8 cellular contexts compared by ENCODE assay signal in genomic region chr1:26035203-26035958, GRCh38. TPM values are rescaled to one million over a fixed set of nuclear protein-coding genes. Genes with fewer than 3 reads are reported as not detected.
DNase-seq lines count a peak whose midpoint lies in the region; ATAC-seq and TF ChIP-seq lines count a peak whose summit lies in the region.

No MANE protein-coding gene starts in this region.

- ATAC-seq in GM23338 (peak; percentile 90), RWPE2 (ENCODE audit: low read depth) (peak; percentile 84)

- no peaks in the 10 kb centered on the region for H3K36me3 ChIP-seq in GM23338 (ENCODE audit: insufficient read depth)
- no peaks in the 10 kb centered on the region for H3K36me3 ChIP-seq in RWPE2 (ENCODE audit: low read depth)

- H3K4me1 Mint-ChIP-seq in GM23338 (peaks cover 5% of the 10 kb centered on the region; the same call in 2 of the 3 replicates), nephron (no peaks in the 10 kb centered on the region)

- no peaks in the 10 kb centered on the region for H3F3A ChIP-seq in GM23338 (replicated peaks; ENCODE audit: low read depth)

- peaks cover 6% of the 10 kb centered on the region; the same call in 1 of the 2 replicates for H3K4me1 ChIP-seq in GM23338 (ENCODE audit: insufficient read depth)
- peaks cover 6% of the 10 kb centered on the region for H3K4me1 ChIP-seq in RWPE2 (ENCODE audit: insufficient read depth, poor library complexity, severe bottlenecking)

- H3K9me3 ChIP-seq in RWPE2 (ENCODE audit: severe bottlenecking), result no peaks in the 10 kb centered on the region

- H3K79me2 ChIP-seq in GM23338 (replicated peaks; ENCODE audit: insufficient read depth), result no peaks in the 10 kb centered on the region

- peak overlapping the region; percentile 99 for H2AFZ ChIP-seq in GM23338

- H3K27me3 Mint-ChIP-seq in GM23338 (ENCODE audit: insufficient read depth, low read depth, poor library complexity) (peaks cover 34% of the 10 kb centered on the region), nephron (ENCODE audit: low read depth) (peaks cover 39% of the 10 kb centered on the region)

- no peaks in the 10 kb centered on the region for H4K20me1 ChIP-seq in GM23338 (replicated peaks; ENCODE audit: insufficient read depth)

- no peaks in the 10 kb centered on the region for H3K9me2 ChIP-seq in GM23338 (ENCODE audit: insufficient read depth)

- H3K4me3 Mint-ChIP-seq in GM23338 (peak overlapping the region; percentile 84), nephron (peak overlapping the region; percentile 90 to 96 (median 95))

- TF ChIP-seq CTCF in GM23338 (conservative IDR thresholded peaks at IDR 0.05; ENCODE audit: low read depth in 2 of 2) (peak in 1 of 2 experiments; percentile 37; a peak in 2 of 4 replicates), LNCaP clone FGC (IDR thresholded peaks at IDR 0.05; ENCODE audit: control insufficient read depth, extremely low read depth, insufficient read depth) (no peak), RWPE2 (IDR thresholded peaks at IDR 0.05; ENCODE audit: poor library complexity, severe bottlenecking) (no peak), fibroblast of the aortic adventitia (IDR thresholded peaks at IDR 0.05; ENCODE audit: insufficient read depth, low read length) (no peak), nephron (IDR thresholded peaks at IDR 0.05; ENCODE audit: unreplicated experiment in 3 of 3) (no peak)

- H3K27ac ChIP-seq in GM23338 (ENCODE audit: low read depth) (no peak overlapping the region), RWPE2 (ENCODE audit: poor library complexity, severe bottlenecking) (peak overlapping the region; percentile 33)

- H3K27me3 ChIP-seq in GM23338 (ENCODE audit: insufficient read depth) (peaks cover 27% of the 10 kb centered on the region), RWPE2 (ENCODE audit: insufficient read depth, poor library complexity, severe bottlenecking) (no peaks in the 10 kb centered on the region)

- H3K36me3 Mint-ChIP-seq in GM23338 (ENCODE audit: low read depth), result no peaks in the 10 kb centered on the region
- no peaks in the 10 kb centered on the region for H3K36me3 Mint-ChIP-seq in nephron (ENCODE audit: low read depth)

- DNase-seq in DMS79 (lab: John Stamatoyannopoulos, UW) (peak; percentile 86), GM23338 (ENCODE audit: low spot score) (peak; percentile 98), LNCaP clone FGC (ENCODE audit: low read depth) (peak; percentile 37), RWPE2 (ENCODE audit: low spot score) (peak; percentile 95), fibroblast of the aortic adventitia (ENCODE audit: low read depth) (peak; percentile 85)
- DNase-seq in activated effector memory CD4-positive, alpha-beta T cell treated with Interleukin-2 at 50 U/mL for 16 hours, result peak; percentile 85
- DNase-seq in stimulated activated naive CD4-positive, alpha-beta T cell treated with Interleukin-2 at 50 U/mL for 16 hours (lab: John Stamatoyannopoulos, UW), result peak; percentile 92

- H3K4me3 ChIP-seq in GM23338 (peak overlapping the region; percentile 98), LNCaP clone FGC (ENCODE audit: low read depth, low read length) (peak overlapping the region; percentile 63), RWPE2 (ENCODE audit: severe bottlenecking) (peak overlapping the region; percentile 79), fibroblast of the aortic adventitia (ENCODE audit: low read depth, low read length) (peak overlapping the region; percentile 86)

- H3K4me2 ChIP-seq in GM23338, result peak overlapping the region; percentile 100

- H3K27ac Mint-ChIP-seq in GM23338 (no peak overlapping the region), nephron (peak overlapping the region in 1 of 3 experiments; percentile 77)

- no peaks in the 10 kb centered on the region; the same call in 2 of the 3 replicates for H3K9me3 Mint-ChIP-seq in GM23338
- no peaks in the 10 kb centered on the region for H3K9me3 Mint-ChIP-seq in nephron

TF ChIP-seq in GM23338, 12 proteins besides CTCF, POLR2A, EP300 and RAD21 (continues in another document):
- TF ChIP-seq ZNF462 (CRISPR knock-in tag; IDR thresholded peaks at IDR 0.05) (no peak), STAT1 (IDR thresholded peaks at IDR 0.05; ENCODE audit: unreplicated experiment) (no peak), NANOG (IDR thresholded peaks at IDR 0.05; ENCODE audit: borderline replicate concordance) (no peak)

RNA-seq across cellular contexts. Expression of gene SLC30A2, which starts 10.5 kb away (rescaled TPM):
- 0.07 TPM in 1 of 2 replicates, not detected in the other for total RNA-seq in GM23338 (2014; rRNA removed; shearing (Covaris generic))
- polyA plus RNA-seq in GM23338 (2016; fragmentation: Nextera tagmentation; extraction: Ambion mirVana), result not detected in 2 replicates
- not detected in 2 replicates for total RNA-seq in fibroblast of the aortic adventitia (ENCODE audit: low replicate concordance)

RNA-seq across cellular contexts. Expression of gene EXTL1, which starts 13.8 kb away (rescaled TPM):
- 0.35 and 1.2 TPM in 2 replicates for total RNA-seq in GM23338 (2014; rRNA removed; shearing (Covaris generic))
- polyA plus RNA-seq in GM23338 (2016; fragmentation: Nextera tagmentation; extraction: Ambion mirVana), result 0.21 and 0.37 TPM in 2 replicates
- total RNA-seq in fibroblast of the aortic adventitia (ENCODE audit: low replicate concordance), result 0.18 and 0.74 TPM in 2 replicates

RNA-seq across cellular contexts. Expression of gene TRIM63, which starts 32.0 kb away (rescaled TPM):
- 0.17 TPM in 1 of 2 replicates, not detected in the other for total RNA-seq in GM23338 (2014; rRNA removed; shearing (Covaris generic))
- not detected in 2 replicates for polyA plus RNA-seq in GM23338 (2016; fragmentation: Nextera tagmentation; extraction: Ambion mirVana)
- total RNA-seq in fibroblast of the aortic adventitia (ENCODE audit: low replicate concordance), result 0.09 and 1.5 TPM in 2 replicates

RNA-seq across cellular contexts. Expression of gene PAFAH2, which starts 37.5 kb away (rescaled TPM):
- total RNA-seq in GM23338 (2014; rRNA removed; shearing (Covaris generic)), result 7.7 and 10.3 TPM in 2 replicates
- polyA plus RNA-seq in GM23338 (2016; fragmentation: Nextera tagmentation; extraction: Ambion mirVana), result 5.7 TPM in 2 replicates
- total RNA-seq in fibroblast of the aortic adventitia (ENCODE audit: low replicate concordance), result 8.7 and 9.8 TPM in 2 replicates

Comparison
In these comparisons a context has a peak if more than half of its experiments do, and no peak if none do; other contexts are left out.
1. DNase-seq: peak in every context shown above with its lines; median percentile 98 in GM23338; 95 in RWPE2; 92 in stimulated activated naive CD4-positive, alpha-beta T cell treated with Interleukin-2 at 50 U/mL for 16 hours; 86 in DMS79; 85 in activated effector memory CD4-positive, alpha-beta T cell treated with Interleukin-2 at 50 U/mL for 16 hours; 85 in fibroblast of the aortic adventitia; 37 in LNCaP clone FGC.